23 cellular contexts compared by ENCODE assay signal in the genomic region with DNA sequence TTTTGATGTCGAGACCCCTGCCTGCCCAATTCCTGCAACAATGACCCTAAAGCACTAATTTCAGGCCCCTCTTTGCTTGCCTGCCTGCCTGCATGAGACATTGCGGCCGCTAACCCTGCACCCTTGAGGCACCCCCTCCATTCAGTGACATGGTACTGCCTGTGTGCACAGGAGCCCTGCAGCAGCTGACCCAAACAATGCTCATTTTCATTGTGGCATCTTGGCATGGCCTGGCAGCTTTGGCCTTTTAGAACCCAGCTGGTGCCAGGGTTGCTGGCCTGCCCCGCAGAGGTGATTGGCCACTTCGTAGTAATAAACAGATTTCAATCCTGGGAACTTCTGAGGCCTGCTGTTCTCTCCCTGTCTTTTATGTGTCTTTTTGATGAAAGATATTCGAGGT. TPM values are rescaled to one million over a fixed set of nuclear protein-coding genes. Genes with fewer than 3 reads are reported as not detected.
DNase-seq lines count a peak whose midpoint lies in the region; ATAC-seq and TF ChIP-seq lines count a peak whose summit lies in the region.
"Had no signal": no experiment of that assay in that cellular context is flagged by ENCODE, and none has a peak within 500 bp of the region (broad histone marks: within the 10 kb centered on the region; RNA-seq: fewer than 3 reads in every experiment).

No MANE protein-coding gene starts in this region.

- no peak overlapping the region for H3K27ac ChIP-seq in BLaER1 treated with 17β-estradiol and CSF1 and Interleukin-3, amounts not matched to agents 10 nM and 100 nM
- H3K27ac ChIP-seq: esophagus muscularis mucosa, GM23248, neural progenitor cell had no signal

- H3K36me3 ChIP-seq in BLaER1 treated with 17β-estradiol and CSF1 and Interleukin-3, amounts not matched to agents 10 nM and 100 nM = no peaks in the 10 kb centered on the region
- H3K36me3 ChIP-seq: esophagus muscularis mucosa, neural progenitor cell had no signal

- ATAC-seq in WTC11 (no peak), HG02588 (IDR thresholded peaks at IDR 0.05; ENCODE audit: unreplicated experiment) (no peak)
- ATAC-seq: CD8-positive, alpha-beta T cell had no signal

- H3K4me3 Mint-ChIP-seq in WTC11 (no peak overlapping the region), nephron progenitor cell (peak overlapping the region; percentile 16)
- H3K4me3 Mint-ChIP-seq: activated CD4-positive, alpha-beta memory T cell treated with anti-CD3 and anti-CD28 coated beads for 36 hours; activated naive CD4-positive, alpha-beta T cell treated with anti-CD3 and anti-CD28 coated beads, Interleukin-2, amount 50 U/mL, for 24 hours; CD8-positive, alpha-beta T cell; neural progenitor cell had no signal

- H3K4me2 ChIP-seq in BLaER1 treated with 17β-estradiol and CSF1 and Interleukin-3, amounts not matched to agents 10 nM and 100 nM = peak overlapping the region; percentile 27 to 79 (median 42); a peak in 19 of 22 replicates
- H3K4me2 ChIP-seq: neural progenitor cell had no signal

- no peak for DNase-seq in WTC11 (ENCODE audit: low spot score)
- peak; percentile 97 for DNase-seq in globus pallidus (ENCODE audit: low spot score)
- no peak for DNase-seq in nephron progenitor cell
- no peak for DNase-seq in NCI-H1930 (lab: John Stamatoyannopoulos, UW)
- DNase-seq in activated T-cell treated with anti-CD3 and anti-CD28 coated beads, Interleukin-2, amount 50 U/mL, for 48 hours = no peak
- DNase-seq in T1000 (lab: John Stamatoyannopoulos, UW) = no peak
- DNase-seq: activated CD4-positive, alpha-beta memory T cell treated with anti-CD3 and anti-CD28 coated beads for 36 hours; activated T-cell treated with anti-CD3 and anti-CD28 coated beads, Interleukin-2, amount 50 U/mL, for 1 hour; CD8-positive, alpha-beta T cell; DMS79; effector CD4-positive, alpha-beta T cell; immature natural killer cell; NCI-H1694 treated with DMSO at 0.1 percent for 48 hours; NCI-H226; retina; stimulated activated CD4-positive, alpha-beta T cell treated with anti-CD3 and anti-CD28 coated beads, Interleukin-15, amount 100 ng/mL, for 24 hours; stimulated activated naive CD4-positive, alpha-beta T cell had no signal

- H3K9me3 Mint-ChIP-seq in WTC11 (no peaks in the 10 kb centered on the region), nephron progenitor cell (no peaks in the 10 kb centered on the region)
- H3K9me3 Mint-ChIP-seq: activated CD4-positive, alpha-beta memory T cell treated with anti-CD3 and anti-CD28 coated beads for 36 hours; activated naive CD4-positive, alpha-beta T cell treated with anti-CD3 and anti-CD28 coated beads, Interleukin-2, amount 50 U/mL, for 24 hours; CD8-positive, alpha-beta T cell; immature natural killer cell; neural progenitor cell had no signal

- H3K36me3 Mint-ChIP-seq in WTC11 (no peaks in the 10 kb centered on the region), nephron progenitor cell (ENCODE audit: low read depth) (no peaks in the 10 kb centered on the region)
- H3K36me3 Mint-ChIP-seq: neural progenitor cell had no signal

- H3K9ac ChIP-seq in BLaER1 treated with 17β-estradiol and CSF1 and Interleukin-3, amounts not matched to agents 10 nM and 100 nM = no peak overlapping the region
- H3K9ac ChIP-seq: GM23248, neural progenitor cell had no signal

- H3K4me1 ChIP-seq in BLaER1 treated with 17β-estradiol and CSF1 and Interleukin-3, amounts not matched to agents 10 nM and 100 nM = peaks cover 8 to 47% (median 13%) of the 10 kb centered on the region in 10 experiments; a peak in 19 of 20 replicates

- H3K4me3 ChIP-seq in BLaER1 treated with 17β-estradiol and CSF1 and Interleukin-3, amounts not matched to agents 10 nM and 100 nM = no peak overlapping the region
- H3K4me3 ChIP-seq: esophagus muscularis mucosa, GM23248, neural progenitor cell had no signal

- POLR2A ChIA-PET in WTC11 (lab: Charles Lee) = no interaction called here

- TF ChIP-seq CTCF in WTC11 (IDR thresholded peaks at IDR 0.05) = no peak
- TF ChIP-seq CTCF in nephron progenitor cell (IDR thresholded peaks at IDR 0.05) = no peak

- H3K27me3 Mint-ChIP-seq in WTC11 (ENCODE audit: low read depth) (no peaks in the 10 kb centered on the region), nephron progenitor cell (ENCODE audit: low read depth, poor library complexity) (peaks cover 24% of the 10 kb centered on the region)
- H3K27me3 Mint-ChIP-seq: activated CD4-positive, alpha-beta memory T cell treated with anti-CD3 and anti-CD28 coated beads for 36 hours; activated naive CD4-positive, alpha-beta T cell treated with anti-CD3 and anti-CD28 coated beads, Interleukin-2, amount 50 U/mL, for 24 hours had no signal

- H3K27me3 ChIP-seq in BLaER1 treated with 17β-estradiol and CSF1 and Interleukin-3, amounts not matched to agents 10 nM and 100 nM = no peaks in the 10 kb centered on the region
- H3K27me3 ChIP-seq: esophagus muscularis mucosa, neural progenitor cell had no signal

- H3K27ac Mint-ChIP-seq in WTC11 (0 out of 2 replicates have a peak overlapping the region, but pooled peaks have one; percentile 18), nephron progenitor cell (no peak overlapping the region)
- H3K27ac Mint-ChIP-seq: activated CD4-positive, alpha-beta memory T cell treated with anti-CD3 and anti-CD28 coated beads for 36 hours; activated naive CD4-positive, alpha-beta T cell treated with anti-CD3 and anti-CD28 coated beads, Interleukin-2, amount 50 U/mL, for 24 hours; CD8-positive, alpha-beta T cell; neural progenitor cell had no signal

- peaks cover 41% of the 10 kb centered on the region for H3K4me1 Mint-ChIP-seq in WTC11
- H3K4me1 Mint-ChIP-seq in nephron progenitor cell = peaks cover 23% of the 10 kb centered on the region

- CTCF ChIA-PET in WTC11 (lab: Charles Lee) = interaction anchor here (0.8 to 3.5 kb wide), 5 partner anchors 34 to 191 kb away, joined by 3 to 14 read pairs (median 4); a partner anchor contains a TSS

- H4K20me1 ChIP-seq in BLaER1 treated with 17β-estradiol and CSF1 and Interleukin-3, amounts not matched to agents 10 nM and 100 nM = peaks cover 0 to 14% (median 0%) of the 10 kb centered on the region in 11 experiments; a peak in 7 of 22 replicates

- H3K9me3 ChIP-seq in BLaER1 treated with 17β-estradiol and CSF1 and Interleukin-3, amounts not matched to agents 10 nM and 100 nM (replicated peaks in 1 of 11) = no peaks in the 10 kb centered on the region
- H3K9me3 ChIP-seq: esophagus muscularis mucosa had no signal

TF ChIP-seq in WTC11, 78 proteins besides CTCF, POLR2A, EP300 and RAD21:
- TF ChIP-seq PRRX2 (CRISPR knock-in tag; IDR thresholded peaks at IDR 0.05) = no peak

RNA-seq across cellular contexts. Expression of a gene that starts 33.8 kb away (rescaled TPM):
- total RNA-seq in WTC11 (2021) = 6.8 to 9.8 TPM (median 9.1 TPM) in 3 replicates
